Comparison of ENCODE assay signal across 24 cellular contexts in genomic region chr5:164614707-164615106, GRCh38.
"Had no signal": no experiment of that assay in that cellular context is flagged by ENCODE, and none has a peak within 500 bp of the region (broad histone marks: within the 10 kb centered on the region; RNA-seq: fewer than 3 reads in every experiment).

No MANE protein-coding gene starts in this region.

- H3K4me3 Mint-ChIP-seq: dendritic cell treated with granulocyte-macrophage colony-stimulating factor and Interleukin-4, amounts not matched to agents 40 ng/mL and 50 ng/mL, for 4 days; effector memory CD8-positive, alpha-beta T cell; endodermal cell; mesothelial cell of epicardium; naive B cell; naive thymus-derived CD8-positive, alpha-beta T cell had no signal

- ATAC-seq: effector memory CD8-positive, alpha-beta T cell; esophagus mucosa; gastrocnemius medialis; heart right ventricle; left cardiac atrium; left lung; left ventricle myocardium superior; lower lobe of right lung; mucosa of descending colon; naive thymus-derived CD8-positive, alpha-beta T cell had no signal

- DNase-seq: cortex of kidney; effector CD8-positive, alpha-beta T cell; effector memory CD8-positive, alpha-beta T cell; endodermal cell; erythroblast; esophagus squamous epithelium; foreskin fibroblast; foreskin melanocyte; gastrocnemius medialis; glutamatergic neuron; head of caudate nucleus; heart right ventricle; hippocampal formation; left cardiac atrium; left lung; left ventricle myocardium superior; lower lobe of right lung; mesenchymal stem cell; mucosa of descending colon; naive B cell; naive thymus-derived CD8-positive, alpha-beta T cell had no signal

- H3K27me3 Mint-ChIP-seq: dendritic cell treated with granulocyte-macrophage colony-stimulating factor and Interleukin-4, amounts not matched to agents 40 ng/mL and 50 ng/mL, for 4 days; effector memory CD8-positive, alpha-beta T cell had no signal

- H3K9me3 ChIP-seq: esophagus squamous epithelium, gastrocnemius medialis, heart right ventricle, left lung, lower lobe of right lung, mucosa of descending colon had no signal

- H3K36me3 Mint-ChIP-seq: mesothelial cell of epicardium; naive B cell; naive thymus-derived CD8-positive, alpha-beta T cell had no signal

- H3K27ac Mint-ChIP-seq: dendritic cell treated with granulocyte-macrophage colony-stimulating factor and Interleukin-4, amounts not matched to agents 40 ng/mL and 50 ng/mL, for 4 days; effector memory CD8-positive, alpha-beta T cell; endodermal cell; mesothelial cell of epicardium; naive B cell; naive thymus-derived CD8-positive, alpha-beta T cell had no signal

- H3K4me1 Mint-ChIP-seq: naive B cell; naive thymus-derived CD8-positive, alpha-beta T cell had no signal
